Comparison of ENCODE assay signal across 1 cellular context in genomic region chr6:152463183-152463582, GRCh38.
TF ChIP-seq lines count a peak whose summit lies in the region.

No MANE protein-coding gene starts in this region.

TF ChIP-seq in SK-N-SH, 30 proteins besides CTCF, POLR2A, EP300 and RAD21 (continued from another document):
- TF ChIP-seq, protein P1, sequence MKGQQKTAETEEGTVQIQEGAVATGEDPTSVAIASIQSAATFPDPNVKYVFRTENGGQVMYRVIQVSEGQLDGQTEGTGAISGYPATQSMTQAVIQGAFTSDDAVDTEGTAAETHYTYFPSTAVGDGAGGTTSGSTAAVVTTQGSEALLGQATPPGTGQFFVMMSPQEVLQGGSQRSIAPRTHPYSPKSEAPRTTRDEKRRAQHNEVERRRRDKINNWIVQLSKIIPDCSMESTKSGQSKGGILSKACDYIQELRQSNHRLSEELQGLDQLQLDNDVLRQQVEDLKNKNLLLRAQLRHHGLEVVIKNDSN (IDR thresholded peaks at IDR 0.05; ENCODE audit: borderline replicate concordance, low read depth), result no peak
- TF ChIP-seq EZH2phosphoT487 (IDR thresholded peaks at IDR 0.05; ENCODE audit: borderline replicate concordance, low read depth) (no peak), PBX3 (IDR thresholded peaks at IDR 0.05) (no peak), TAF1 (IDR thresholded peaks at IDR 0.05; ENCODE audit: borderline replicate concordance, low read depth, low read length) (no peak), YY1 (IDR thresholded peaks at IDR 0.05; ENCODE audit: low read depth) (no peak), FOXM1 (IDR thresholded peaks at IDR 0.05; ENCODE audit: low read depth) (no peak), SIN3A (IDR thresholded peaks at IDR 0.05; ENCODE audit: borderline replicate concordance, low read depth, low read length) (no peak), USF2 (IDR thresholded peaks at IDR 0.05; ENCODE audit: borderline replicate concordance, low read depth, low read length) (no peak), GABPA (IDR thresholded peaks at IDR 0.05; ENCODE audit: low read depth) (no peak), NRF1 (IDR thresholded peaks at IDR 0.05; ENCODE audit: low read depth, low read length) (no peak), MXI1 (IDR thresholded peaks at IDR 0.05; ENCODE audit: low read depth, low read length) (no peak), SMC3 (IDR thresholded peaks at IDR 0.05; ENCODE audit: low read depth, low read length) (no peak), RCOR1 (IDR thresholded peaks at IDR 0.05; ENCODE audit: low read length) (no peak), ELF1 (IDR thresholded peaks at IDR 0.05) (no peak), RFX5 (IDR thresholded peaks at IDR 0.05; ENCODE audit: low read length) (no peak)
